Comparison of ENCODE assay signal across 29 cellular contexts in genomic region chr3:124412642-124413041, GRCh38.
"Had no signal": no experiment of that assay in that cellular context is flagged by ENCODE, and none has a peak within 500 bp of the region (broad histone marks: within the 10 kb centered on the region; RNA-seq: fewer than 3 reads in every experiment).

No MANE protein-coding gene starts in this region.

- ATAC-seq: activated CD4-positive, alpha-beta T cell treated with anti-CD3 and anti-CD28 coated beads for 36 hours; activated CD8-positive, alpha-beta memory T cell treated with anti-CD3 and anti-CD28 coated beads, Interleukin-2, amount 10 ng/mL, durations not matched to agents 7 days and 5 days; activated CD8-positive, alpha-beta T cell treated with anti-CD3 and anti-CD28 coated beads, Interleukin-2, amount 10 ng/mL, durations not matched to agents 7 days and 5 days; activated naive CD4-positive, alpha-beta T cell treated with anti-CD3 and anti-CD28 coated beads, Interleukin-2, amount 50 U/mL, for 72 hours; activated T-cell treated with anti-CD3 and anti-CD28 coated beads, Interleukin-2, amount 50 U/mL, for 72 hours; foreskin keratinocyte; gastrocnemius medialis; heart left ventricle had no signal

- H3K9me3 ChIP-seq: esophagus muscularis mucosa, gastrocnemius medialis, heart left ventricle had no signal

- H3K4me1 ChIP-seq: gastrocnemius medialis had no signal

- H3K36me3 ChIP-seq: brain microvascular endothelial cell had no signal

- H3K4me3 ChIP-seq: coronary artery, dorsolateral prefrontal cortex, esophagus muscularis mucosa, gastrocnemius medialis, heart left ventricle had no signal

- H3K27ac ChIP-seq: brain microvascular endothelial cell, esophagus muscularis mucosa, foreskin keratinocyte, gastrocnemius medialis, heart left ventricle had no signal

- DNase-seq: activated CD4-positive, alpha-beta memory T cell treated with anti-CD3 and anti-CD28 coated beads for 36 hours; activated CD4-positive, alpha-beta T cell treated with anti-CD3 and anti-CD28 coated beads for 36 hours; activated CD4-positive, alpha-beta T cell treated with anti-CD3 and anti-CD28 coated beads, Interleukin-2, amount 10 ng/mL, durations not matched to agents 24 days and 14 days; activated CD4-positive, CD25-positive, alpha-beta regulatory T cell; activated CD4-positive, CD25-positive, alpha-beta regulatory T cell treated with anti-CD3 and anti-CD28 coated beads, Interleukin-2, amount 50 U/mL, for 72 hours; activated CD8-positive, alpha-beta memory T cell treated with anti-CD3 and anti-CD28 coated beads, Interleukin-2, amount 10 ng/mL, durations not matched to agents 7 days and 5 days; activated CD8-positive, alpha-beta memory T cell treated with anti-CD3 and anti-CD28 coated beads, Interleukin-2, amount 50 U/mL, for 4 hours; activated CD8-positive, alpha-beta T cell treated with anti-CD3 and anti-CD28 coated beads, Interleukin-2, amount 10 ng/mL, durations not matched to agents 7 days and 5 days; activated gamma-delta T cell; activated naive CD4-positive, alpha-beta T cell; activated naive CD4-positive, alpha-beta T cell treated with anti-CD3 and anti-CD28 coated beads, Interleukin-2, amount 10 ng/mL, durations not matched to agents 7 days and 5 days; activated naive CD8-positive, alpha-beta T cell treated with anti-CD3 and anti-CD28 coated beads, Interleukin-2, amount 10 ng/mL, durations not matched to agents 7 days and 5 days; activated T-cell treated with anti-CD3 and anti-CD28 coated beads, Interleukin-2, amount 50 U/mL, for 1 hour; activated T-cell treated with anti-CD3 and anti-CD28 coated beads, Interleukin-2, amount 50 U/mL, for 72 hours; amniotic stem cell; anterior cingulate cortex; brain microvascular endothelial cell; dorsolateral prefrontal cortex; effector memory CD4-positive, alpha-beta T cell; endodermal cell; erythroblast; foreskin keratinocyte; gastrocnemius medialis; glutamatergic neuron; heart left ventricle; T-helper 2 cell had no signal

- H3K27me3 ChIP-seq: brain microvascular endothelial cell, dorsolateral prefrontal cortex, esophagus muscularis mucosa, gastrocnemius medialis, heart left ventricle had no signal
